In genomic region chr2:27779417-27780055, GRCh38 we compare ENCODE assay signal across 14 cellular contexts. TPM values are rescaled to one million over a fixed set of nuclear protein-coding genes. Genes with fewer than 3 reads are reported as not detected.
DNase-seq lines count a peak whose midpoint lies in the region; ATAC-seq and TF ChIP-seq lines count a peak whose summit lies in the region.
"Had no signal": no experiment of that assay in that cellular context is flagged by ENCODE, and none has a peak within 500 bp of the region (broad histone marks: within the 10 kb centered on the region; RNA-seq: fewer than 3 reads in every experiment).

No MANE protein-coding gene starts in this region.

- no peak overlapping the region for H3K4me3 ChIP-seq in heart left ventricle
- no peak overlapping the region for H3K4me3 ChIP-seq in fibroblast of villous mesenchyme (ENCODE audit: low read depth, low read length)
- no peak overlapping the region for H3K4me3 ChIP-seq in prostate gland
- H3K4me3 ChIP-seq in uterus: no peak overlapping the region

- H3K4me1 ChIP-seq in heart left ventricle (peaks cover 0 to 69% (median 39%) of the 10 kb centered on the region in 12 donors), prostate gland (replicated peaks) (peaks cover 4% of the 10 kb centered on the region), uterus (no peaks in the 10 kb centered on the region)

- no peak for DNase-seq in heart left ventricle
- DNase-seq in left ventricle myocardium superior: no peak
- peak; percentile 49 for DNase-seq in fibroblast of villous mesenchyme (ENCODE audit: low read depth)
- no peak for DNase-seq in prostate gland (ENCODE audit: low spot score)
- DNase-seq in uterus: no peak
- DNase-seq in hippocampal formation (lab: John Stamatoyannopoulos, UW): no peak
- DNase-seq in omental fat pad (ENCODE audit: low spot score): no peak
- DNase-seq: activated T-cell treated with anti-CD3 and anti-CD28 coated beads, Interleukin-2, amount 50 U/mL, for 48 hours; Calu3; midbrain; NCI-H1048; NCI-H446 treated with DMSO at 0.1 percent for 48 hours; PC-3 had no signal

- intact Hi-C loops in heart left ventricle (cut with DNase I): loop anchor here in 5 of 10 donors (10.0 kb wide), 4 partner anchors 55 to 615 kb away; partner anchors contain the start of genes FOSL2 (in 3 of the 5), BABAM2 (in 1 of the 5) and RBKS (in 1 of the 5)
- intact Hi-C loops in left ventricle myocardium superior (cut with micrococcal nuclease): no loop called here
- intact Hi-C loops in prostate gland (cut with DNase I): no loop called here
- intact Hi-C loops in uterus (cut with DNase I; ENCODE audit: low total_unique reads): no loop called here

- H3K27me3 ChIP-seq in heart left ventricle (no peaks in the 10 kb centered on the region), prostate gland (replicated peaks; ENCODE audit: insufficient read depth) (no peaks in the 10 kb centered on the region), uterus (no peaks in the 10 kb centered on the region)

- 56 to 64% (median 58%) methylated on average over 5 of the region's 5 CpGs for WGBS in heart left ventricle, 4 donors
- 39% methylated on average over 5 of the region's 5 CpGs for WGBS in prostate gland

- TF ChIP-seq POLR2A in heart left ventricle (IDR thresholded peaks at IDR 0.05) (no peak), prostate gland (IDR thresholded peaks at IDR 0.05) (no peak), uterus (IDR thresholded peaks at IDR 0.05) (no peak)

- ATAC-seq in heart left ventricle (peak in 2 of 4 donors; percentile 22 to 76), left ventricle myocardium superior (no peak), GM19324 (IDR thresholded peaks at IDR 0.05; ENCODE audit: low FRiP score, unreplicated experiment) (no peak), omental fat pad (ENCODE audit: low FRiP score) (no peak)
- ATAC-seq: PC-3 had no signal

- peak overlapping the region in 11 of 12 donors; percentile 44 to 92 (median 70) for H3K27ac ChIP-seq in heart left ventricle
- H3K27ac ChIP-seq in prostate gland: peak overlapping the region; percentile 76 to 84
- peak overlapping the region; percentile 73 to 93 for H3K27ac ChIP-seq in uterus

- TF ChIP-seq CTCF in heart left ventricle (IDR thresholded peaks at IDR 0.05): no peak
- no peak for TF ChIP-seq CTCF in fibroblast of villous mesenchyme (IDR thresholded peaks at IDR 0.05; ENCODE audit: insufficient read depth, low read depth, low read length)
- TF ChIP-seq CTCF in prostate gland (IDR thresholded peaks at IDR 0.05): no peak
- no peak for TF ChIP-seq CTCF in uterus (IDR thresholded peaks at IDR 0.05)
- TF ChIP-seq CTCF in omental fat pad (IDR thresholded peaks at IDR 0.05): no peak

- H3K36me3 ChIP-seq in heart left ventricle (peaks cover 0 to 62% (median 26%) of the 10 kb centered on the region in 9 donors), prostate gland (no peaks in the 10 kb centered on the region), uterus (no peaks in the 10 kb centered on the region)

- no peaks in the 10 kb centered on the region for H3K9me3 ChIP-seq in heart left ventricle
- H3K9me3 ChIP-seq in prostate gland: no peaks in the 10 kb centered on the region
- no peaks in the 10 kb centered on the region for H3K9me3 ChIP-seq in uterus

RNA-seq across cellular contexts. Expression of gene MRPL33, which starts 8.0 kb away (rescaled TPM):
- total RNA-seq in heart left ventricle (100 to 1,000 TPM; 163 to 503 (median 305) TPM), left ventricle myocardium superior (367 TPM), fibroblast of villous mesenchyme (112 and 119 TPM in 2 replicates), prostate gland (100 to 1,000 TPM; 140 to 186 TPM), uterus (100 to 1,000 TPM in 1 of 4 donors, 10 to 100 TPM in 3; 51.7 to 404 (median 71.4) TPM), omental fat pad (100 to 1,000 TPM; 109 to 130 (median 116) TPM)
- 100 to 1,000 TPM; 177 to 901 TPM for polyA plus RNA-seq in heart left ventricle
